ENCODE assay signal across 8 cellular contexts in genomic region chrX:134806707-134807038, GRCh38. TPM values are rescaled to one million over a fixed set of nuclear protein-coding genes. Genes with fewer than 3 reads are reported as not detected.
DNase-seq lines count a peak whose midpoint lies in the region; ATAC-seq and TF ChIP-seq lines count a peak whose summit lies in the region.

No MANE protein-coding gene starts in this region.

- dilution Hi-C loops in mammary epithelial cell (cut with HindIII; ENCODE audit: low sequenced_read_pairs): no loop called here

- H3K9me3 ChIP-seq in mammary epithelial cell (replicated peaks; ENCODE audit: insufficient read depth, low read length) (no peaks in the 10 kb centered on the region), mucosa of stomach (ENCODE audit: control insufficient read depth, low read length) (no peaks in the 10 kb centered on the region)

- peak overlapping the region; percentile 51 for H3K4me2 ChIP-seq in mammary epithelial cell (ENCODE audit: insufficient read depth, low read depth, low read length)

- CTCF ChIA-PET in mammary epithelial cell (lab: Charles Lee; ENCODE audit: low non-redundant PET): interaction anchor here (0.7 kb wide), 1 partner anchor 185 kb away, joined by 19 read pairs; no protein-coding TSS in a partner anchor

- H2AFZ ChIP-seq in mammary epithelial cell (ENCODE audit: low read depth, low read length): peak overlapping the region; percentile 89

- no peaks in the 10 kb centered on the region for H4K20me1 ChIP-seq in mammary epithelial cell (ENCODE audit: insufficient read depth, low read length)

- H3K27me3 ChIP-seq in mammary epithelial cell (ENCODE audit: insufficient read depth, low read length) (no peaks in the 10 kb centered on the region), mucosa of stomach (ENCODE audit: control insufficient read depth, insufficient read depth, low read length) (no peaks in the 10 kb centered on the region)

- H3K4me3 ChIP-seq in mammary epithelial cell (replicated peaks in 1 of 3; ENCODE audit: insufficient read depth in 1 of 3, low read depth in 2 of 3, low read length in 3 of 3) (peak overlapping the region in 2 of 3 experiments; percentile 55 to 64), mucosa of stomach (ENCODE audit: low read length) (peak overlapping the region; percentile 80)

- H3K27ac ChIP-seq in 22Rv1: peak overlapping the region; percentile 42; the same call in 1 of the 2 replicates
- no peak overlapping the region for H3K27ac ChIP-seq in mammary epithelial cell (ENCODE audit: insufficient read depth, low read depth, low read length)

- 28% methylated on average over 2 of the region's 2 CpGs for WGBS in mammary epithelial cell (ENCODE audit: low coverage, missing lambda C conversion rate)

- in situ Hi-C loops in mammary epithelial cell (cut with MboI; ENCODE audit: low sequenced_read_pairs in 2 of 2): no loop called here

- peak overlapping the region; percentile 72 for H3K9ac ChIP-seq in mammary epithelial cell (ENCODE audit: insufficient read depth, low read length)
- H3K9ac ChIP-seq in mucosa of stomach (ENCODE audit: low read length): no peak overlapping the region

- H3K79me2 ChIP-seq in mammary epithelial cell (ENCODE audit: insufficient read depth, low read length): no peaks in the 10 kb centered on the region

- no TSS peak for BruUV-seq in mammary epithelial cell (replicated peaks; lab: Mats Ljungman, UMichigan)

- no peaks in the 10 kb centered on the region for H3K36me3 ChIP-seq in mammary epithelial cell (ENCODE audit: insufficient read depth, low read length)
- H3K36me3 ChIP-seq in mucosa of stomach (ENCODE audit: control insufficient read depth, insufficient read depth, low read length): no peaks in the 10 kb centered on the region

- peak; percentile 8 for ATAC-seq in HG03095 (IDR thresholded peaks at IDR 0.05; ENCODE audit: unreplicated experiment)
- no peak for ATAC-seq in HG02571 (IDR thresholded peaks at IDR 0.05; ENCODE audit: unreplicated experiment)
- no peak for ATAC-seq in HG03280 (IDR thresholded peaks at IDR 0.05; ENCODE audit: unreplicated experiment)

- TF ChIP-seq CTCF in 22Rv1 (IDR thresholded peaks at IDR 0.05) (no peak), mammary epithelial cell (conservative IDR thresholded peaks at IDR 0.05 in 1 of 2, IDR thresholded peaks at IDR 0.05 in 1 of 2; ENCODE audit: extremely low read depth in 1 of 2, insufficient read depth in 1 of 2, low read depth in 1 of 2, low read length in 2 of 2) (no peak)

- no peak for DNase-seq in mammary epithelial cell
- no peak for DNase-seq in nucleus accumbens (lab: John Stamatoyannopoulos, UW)
- no peak for DNase-seq in foreskin melanocyte

- H3K4me1 ChIP-seq in mammary epithelial cell (ENCODE audit: insufficient read depth, low read length) (no peaks in the 10 kb centered on the region), mucosa of stomach (ENCODE audit: control insufficient read depth, insufficient read depth, low read length) (no peaks in the 10 kb centered on the region)

- intact Hi-C loops in mammary epithelial cell (cut with micrococcal nuclease): no loop called here

RNA-seq across cellular contexts. Expression of gene PABIR2, which starts 9.7 kb away (rescaled TPM):
- total RNA-seq in mammary epithelial cell: 10 to 100 TPM in 1 of 2 donors, 1 to 10 TPM in 1; 6.8 to 23.9 TPM
- 14.0 TPM for polyA plus RNA-seq in mammary epithelial cell
- polyA minus RNA-seq in mammary epithelial cell: 26.0 TPM
